Comparison of ENCODE assay signal across 8 cellular contexts in the genomic region with DNA sequence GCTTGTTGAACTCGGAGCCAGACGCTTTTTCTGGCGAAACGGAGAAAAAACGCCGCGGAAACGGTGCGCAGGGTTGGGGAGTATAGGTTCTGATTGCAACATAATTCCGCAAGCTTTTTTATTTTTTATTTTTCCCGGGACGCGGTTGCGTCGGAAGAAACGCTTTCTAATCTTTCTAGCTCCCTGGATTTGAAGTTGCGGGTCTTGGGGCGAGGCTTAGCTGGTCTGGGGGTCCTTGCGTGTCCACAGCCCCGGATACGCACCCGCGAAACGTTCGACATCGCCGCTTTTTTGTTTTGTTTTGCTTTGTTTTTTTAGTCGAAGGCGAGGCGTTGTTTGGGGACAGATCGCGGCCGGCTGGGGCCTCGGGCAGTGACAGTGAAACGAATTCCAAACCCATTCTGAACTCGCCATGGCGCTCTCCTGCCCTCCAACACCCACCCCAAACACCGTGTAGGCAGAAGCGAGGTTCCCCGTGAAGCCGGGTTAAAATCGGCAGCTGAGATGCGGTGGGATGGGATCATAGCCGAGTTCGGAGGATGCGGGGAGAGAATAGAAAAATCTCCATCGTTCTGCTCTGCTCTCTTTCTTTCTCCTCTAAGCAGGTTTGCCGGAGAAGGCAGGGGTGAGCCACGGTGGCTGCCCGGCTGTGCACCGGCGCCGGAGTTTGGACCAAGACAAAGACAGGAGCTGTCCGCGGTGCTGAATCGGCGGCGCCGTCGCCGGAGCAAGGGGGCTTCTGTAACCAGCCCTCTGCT. TPM values are rescaled to one million over a fixed set of nuclear protein-coding genes. Genes with fewer than 3 reads are reported as not detected.
DNase-seq lines count a peak whose midpoint lies in the region; ATAC-seq and TF ChIP-seq lines count a peak whose summit lies in the region.

No MANE protein-coding gene starts in this region.

- H3K4me2 ChIP-seq in GM23338 (peak overlapping the region; percentile 89), skeletal muscle satellite cell (ENCODE audit: low read length) (peak overlapping the region; percentile 59)

- no peak overlapping the region for H2AFZ ChIP-seq in GM23338

- peaks cover 2% of the 10 kb centered on the region; the same call in 1 of the 3 replicates for H3K9me3 Mint-ChIP-seq in GM23338

- H3K4me1 Mint-ChIP-seq in GM23338: peaks cover 72% of the 10 kb centered on the region

- TF ChIP-seq CTCF in GM23338 (conservative IDR thresholded peaks at IDR 0.05; ENCODE audit: low read depth in 2 of 2) (no peak), fibroblast of the aortic adventitia (IDR thresholded peaks at IDR 0.05; ENCODE audit: insufficient read depth, low read length) (no peak)

- H3K9me3 ChIP-seq in skeletal muscle satellite cell (replicated peaks; ENCODE audit: low read length): no peaks in the 10 kb centered on the region

- H3K27me3 ChIP-seq in GM23338 (ENCODE audit: insufficient read depth) (peaks cover 94% of the 10 kb centered on the region), skeletal muscle satellite cell (ENCODE audit: control insufficient read depth, insufficient read depth, low read length) (peaks cover 71% of the 10 kb centered on the region)

- H3K27me3 Mint-ChIP-seq in GM23338 (ENCODE audit: insufficient read depth, low read depth, poor library complexity): peaks cover 83% of the 10 kb centered on the region

- H3F3A ChIP-seq in GM23338 (replicated peaks; ENCODE audit: low read depth): peaks cover 33% of the 10 kb centered on the region; the same call in 1 of the 2 replicates

- H3K79me2 ChIP-seq in GM23338 (replicated peaks; ENCODE audit: insufficient read depth): no peaks in the 10 kb centered on the region

- H3K36me3 ChIP-seq in GM23338 (ENCODE audit: insufficient read depth): no peaks in the 10 kb centered on the region
- no peaks in the 10 kb centered on the region for H3K36me3 ChIP-seq in skeletal muscle satellite cell (ENCODE audit: insufficient read depth, low read length)

- peaks cover 6% of the 10 kb centered on the region for H4K20me1 ChIP-seq in GM23338 (replicated peaks; ENCODE audit: insufficient read depth)

- H3K4me3 Mint-ChIP-seq in GM23338: peak overlapping the region; percentile 64

- ATAC-seq in GM23338: peak; percentile 36
- no peak for ATAC-seq in GM18858 (IDR thresholded peaks at IDR 0.05; ENCODE audit: unreplicated experiment)
- no peak for ATAC-seq in HG03432 (IDR thresholded peaks at IDR 0.05; ENCODE audit: unreplicated experiment)

- H3K4me1 ChIP-seq in GM23338 (ENCODE audit: insufficient read depth) (peaks cover 70% of the 10 kb centered on the region), skeletal muscle satellite cell (ENCODE audit: control insufficient read depth, insufficient read depth, low read length) (no peaks in the 10 kb centered on the region)

- H3K36me3 Mint-ChIP-seq in GM23338 (ENCODE audit: low read depth): no peaks in the 10 kb centered on the region

- H3K9ac ChIP-seq in skeletal muscle satellite cell (ENCODE audit: low read depth, low read length): no peak overlapping the region

- H3K4me3 ChIP-seq in GM23338: peak overlapping the region; percentile 58
- H3K4me3 ChIP-seq in fibroblast of the aortic adventitia (ENCODE audit: low read depth, low read length): no peak overlapping the region
- no peak overlapping the region for H3K4me3 ChIP-seq in skeletal muscle satellite cell (ENCODE audit: low read length)

- no peaks in the 10 kb centered on the region for H3K9me2 ChIP-seq in GM23338 (ENCODE audit: insufficient read depth)

- no peak overlapping the region for H3K27ac ChIP-seq in GM23338 (ENCODE audit: low read depth)

- H3K27ac Mint-ChIP-seq in GM23338: no peak overlapping the region

- DNase-seq in GM23338 (ENCODE audit: low spot score) (peak; percentile 92), UCSD-AML1 (lab: John Stamatoyannopoulos, UW; ENCODE audit: unreplicated experiment) (peak; percentile 32), fibroblast of the aortic adventitia (ENCODE audit: low read depth) (peak; percentile 44), mesenteric fat pad (ENCODE audit: low spot score) (no peak), NCI-H1092 treated with DMSO at 0.1 percent for 48 hours (lab: John Stamatoyannopoulos, UW) (no peak)

TF ChIP-seq in GM23338, 12 proteins besides CTCF, POLR2A, EP300 and RAD21 (continues in another document):
- peak; percentile 88 for TF ChIP-seq EZH2phosphoT487 (IDR thresholded peaks at IDR 0.05; ENCODE audit: unreplicated experiment)
- TF ChIP-seq STAT1 (IDR thresholded peaks at IDR 0.05; ENCODE audit: unreplicated experiment): no peak
- TF ChIP-seq, protein P1, sequence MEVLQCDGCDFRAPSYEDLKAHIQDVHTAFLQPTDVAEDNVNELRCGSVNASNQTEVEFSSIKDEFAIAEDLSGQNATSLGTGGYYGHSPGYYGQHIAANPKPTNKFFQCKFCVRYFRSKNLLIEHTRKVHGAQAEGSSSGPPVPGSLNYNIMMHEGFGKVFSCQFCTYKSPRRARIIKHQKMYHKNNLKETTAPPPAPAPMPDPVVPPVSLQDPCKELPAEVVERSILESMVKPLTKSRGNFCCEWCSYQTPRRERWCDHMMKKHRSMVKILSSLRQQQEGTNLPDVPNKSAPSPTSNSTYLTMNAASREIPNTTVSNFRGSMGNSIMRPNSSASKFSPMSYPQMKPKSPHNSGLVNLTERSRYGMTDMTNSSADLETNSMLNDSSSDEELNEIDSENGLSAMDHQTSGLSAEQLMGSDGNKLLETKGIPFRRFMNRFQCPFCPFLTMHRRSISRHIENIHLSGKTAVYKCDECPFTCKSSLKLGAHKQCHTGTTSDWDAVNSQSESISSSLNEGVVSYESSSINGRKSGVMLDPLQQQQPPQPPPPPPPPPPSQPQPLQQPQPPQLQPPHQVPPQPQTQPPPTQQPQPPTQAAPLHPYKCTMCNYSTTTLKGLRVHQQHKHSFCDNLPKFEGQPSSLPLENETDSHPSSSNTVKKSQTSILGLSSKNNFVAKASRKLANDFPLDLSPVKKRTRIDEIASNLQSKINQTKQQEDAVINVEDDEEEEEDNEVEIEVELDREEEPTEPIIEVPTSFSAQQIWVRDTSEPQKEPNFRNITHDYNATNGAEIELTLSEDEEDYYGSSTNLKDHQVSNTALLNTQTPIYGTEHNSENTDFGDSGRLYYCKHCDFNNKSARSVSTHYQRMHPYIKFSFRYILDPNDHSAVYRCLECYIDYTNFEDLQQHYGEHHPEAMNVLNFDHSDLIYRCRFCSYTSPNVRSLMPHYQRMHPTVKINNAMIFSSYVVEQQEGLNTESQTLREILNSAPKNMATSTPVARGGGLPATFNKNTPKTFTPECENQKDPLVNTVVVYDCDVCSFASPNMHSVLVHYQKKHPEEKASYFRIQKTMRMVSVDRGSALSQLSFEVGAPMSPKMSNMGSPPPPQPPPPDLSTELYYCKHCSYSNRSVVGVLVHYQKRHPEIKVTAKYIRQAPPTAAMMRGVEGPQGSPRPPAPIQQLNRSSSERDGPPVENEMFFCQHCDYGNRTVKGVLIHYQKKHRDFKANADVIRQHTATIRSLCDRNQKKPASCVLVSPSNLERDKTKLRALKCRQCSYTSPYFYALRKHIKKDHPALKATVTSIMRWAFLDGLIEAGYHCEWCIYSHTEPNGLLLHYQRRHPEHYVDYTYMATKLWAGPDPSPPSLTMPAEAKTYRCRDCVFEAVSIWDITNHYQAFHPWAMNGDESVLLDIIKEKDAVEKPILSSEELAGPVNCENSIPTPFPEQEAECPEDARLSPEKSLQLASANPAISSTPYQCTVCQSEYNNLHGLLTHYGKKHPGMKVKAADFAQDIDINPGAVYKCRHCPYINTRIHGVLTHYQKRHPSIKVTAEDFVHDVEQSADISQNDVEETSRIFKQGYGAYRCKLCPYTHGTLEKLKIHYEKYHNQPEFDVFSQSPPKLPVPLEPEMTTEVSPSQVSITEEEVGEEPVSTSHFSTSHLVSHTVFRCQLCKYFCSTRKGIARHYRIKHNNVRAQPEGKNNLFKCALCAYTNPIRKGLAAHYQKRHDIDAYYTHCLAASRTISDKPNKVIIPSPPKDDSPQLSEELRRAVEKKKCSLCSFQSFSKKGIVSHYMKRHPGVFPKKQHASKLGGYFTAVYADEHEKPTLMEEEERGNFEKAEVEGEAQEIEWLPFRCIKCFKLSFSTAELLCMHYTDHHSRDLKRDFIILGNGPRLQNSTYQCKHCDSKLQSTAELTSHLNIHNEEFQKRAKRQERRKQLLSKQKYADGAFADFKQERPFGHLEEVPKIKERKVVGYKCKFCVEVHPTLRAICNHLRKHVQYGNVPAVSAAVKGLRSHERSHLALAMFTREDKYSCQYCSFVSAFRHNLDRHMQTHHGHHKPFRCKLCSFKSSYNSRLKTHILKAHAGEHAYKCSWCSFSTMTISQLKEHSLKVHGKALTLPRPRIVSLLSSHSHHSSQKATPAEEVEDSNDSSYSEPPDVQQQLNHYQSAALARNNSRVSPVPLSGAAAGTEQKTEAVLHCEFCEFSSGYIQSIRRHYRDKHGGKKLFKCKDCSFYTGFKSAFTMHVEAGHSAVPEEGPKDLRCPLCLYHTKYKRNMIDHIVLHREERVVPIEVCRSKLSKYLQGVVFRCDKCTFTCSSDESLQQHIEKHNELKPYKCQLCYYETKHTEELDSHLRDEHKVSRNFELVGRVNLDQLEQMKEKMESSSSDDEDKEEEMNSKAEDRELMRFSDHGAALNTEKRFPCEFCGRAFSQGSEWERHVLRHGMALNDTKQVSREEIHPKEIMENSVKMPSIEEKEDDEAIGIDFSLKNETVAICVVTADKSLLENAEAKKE (CRISPR knock-in tag; IDR thresholded peaks at IDR 0.05): no peak
- TF ChIP-seq JUNB (IDR thresholded peaks at IDR 0.05; ENCODE audit: unreplicated experiment): no peak
- TF ChIP-seq, protein P2, sequence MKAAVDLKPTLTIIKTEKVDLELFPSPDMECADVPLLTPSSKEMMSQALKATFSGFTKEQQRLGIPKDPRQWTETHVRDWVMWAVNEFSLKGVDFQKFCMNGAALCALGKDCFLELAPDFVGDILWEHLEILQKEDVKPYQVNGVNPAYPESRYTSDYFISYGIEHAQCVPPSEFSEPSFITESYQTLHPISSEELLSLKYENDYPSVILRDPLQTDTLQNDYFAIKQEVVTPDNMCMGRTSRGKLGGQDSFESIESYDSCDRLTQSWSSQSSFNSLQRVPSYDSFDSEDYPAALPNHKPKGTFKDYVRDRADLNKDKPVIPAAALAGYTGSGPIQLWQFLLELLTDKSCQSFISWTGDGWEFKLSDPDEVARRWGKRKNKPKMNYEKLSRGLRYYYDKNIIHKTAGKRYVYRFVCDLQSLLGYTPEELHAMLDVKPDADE (IDR thresholded peaks at IDR 0.05): no peak
- TF ChIP-seq ZNF114 (CRISPR knock-in tag; IDR thresholded peaks at IDR 0.05): no peak

RNA-seq across cellular contexts. Expression of a gene that starts 8.1 kb away (rescaled TPM):
- not detected in 2 replicates for total RNA-seq in GM23338 (2014; rRNA removed; shearing (Covaris generic))
- 0.16 and 0.18 TPM in 2 replicates for polyA plus RNA-seq in GM23338 (2016; fragmentation: Nextera tagmentation; extraction: Ambion mirVana)
- total RNA-seq in fibroblast of the aortic adventitia (ENCODE audit: low replicate concordance) (not detected in 2 replicates), mesenteric fat pad (not detected)
- total RNA-seq in skeletal muscle satellite cell (2012; rRNA removed): under 0.01 TPM in 1 of 2 replicates, not detected in the other

RNA-seq across cellular contexts. Expression of a gene that starts 57.6 kb away (rescaled TPM):
- not detected in 2 replicates for total RNA-seq in GM23338 (2014; rRNA removed; shearing (Covaris generic))
- 0.45 TPM in 1 of 2 replicates, not detected in the other for polyA plus RNA-seq in GM23338 (2016; fragmentation: Nextera tagmentation; extraction: Ambion mirVana)
- 1.9 and 5.9 TPM in 2 replicates for total RNA-seq in fibroblast of the aortic adventitia (ENCODE audit: low replicate concordance)
- total RNA-seq in skeletal muscle satellite cell (2012; rRNA removed): 4.8 and 7.9 TPM in 2 replicates
- total RNA-seq in mesenteric fat pad: 5.7 TPM

Comparison
In these comparisons a context has a peak if more than half of its experiments do, and no peak if none do; other contexts are left out.
1. DNase-seq: peak in GM23338 (single experiment), UCSD-AML1 (single experiment) and fibroblast of the aortic adventitia (single experiment); none in mesenteric fat pad (single experiment) and NCI-H1092 treated with DMSO at 0.1 percent for 48 hours (single experiment).